ENCODE assay signal across 13 cellular contexts in the genomic region with DNA sequence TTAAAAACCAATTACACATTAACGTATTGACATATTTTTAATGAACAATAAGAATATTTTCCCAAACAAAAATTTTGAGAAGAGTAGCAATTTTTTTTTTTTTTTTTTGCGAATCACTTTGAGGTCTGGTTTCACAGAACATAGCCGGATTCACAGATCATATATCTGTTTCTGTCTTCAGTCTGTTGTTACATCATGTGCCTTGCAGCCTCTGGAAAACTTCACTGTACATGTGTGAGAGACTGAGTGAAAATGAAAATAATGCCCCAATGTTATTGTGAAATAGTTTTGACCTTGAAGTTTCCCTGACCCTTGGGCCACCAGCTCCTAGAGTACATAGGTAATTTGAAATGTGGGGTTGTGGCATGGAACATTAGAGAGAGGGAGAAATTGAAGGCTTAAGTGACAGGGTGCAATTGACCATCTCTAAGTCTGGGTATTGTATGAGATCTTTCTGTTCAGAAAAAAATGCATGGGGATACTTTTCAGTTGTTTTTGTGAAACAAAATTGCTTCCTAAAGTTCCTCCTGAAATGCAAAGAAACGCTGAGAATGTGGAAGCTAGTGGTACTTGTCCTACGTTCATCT. TPM values are rescaled to one million over a fixed set of nuclear protein-coding genes. Genes with fewer than 3 reads are reported as not detected.
DNase-seq lines count a peak whose midpoint lies in the region; ATAC-seq and TF ChIP-seq lines count a peak whose summit lies in the region.
"Had no signal": no experiment of that assay in that cellular context is flagged by ENCODE, and none has a peak within 500 bp of the region (broad histone marks: within the 10 kb centered on the region; RNA-seq: fewer than 3 reads in every experiment).

No MANE protein-coding gene starts in this region.

- no peaks in the 10 kb centered on the region for H3K27me3 ChIP-seq in muscle layer of duodenum (ENCODE audit: low read depth, low read length)
- H3K27me3 ChIP-seq: SJSA1 had no signal

- peak overlapping the region; percentile 7 for H3K27ac ChIP-seq in muscle layer of duodenum (ENCODE audit: low read length)
- H3K27ac ChIP-seq: SJSA1, skin epidermis had no signal

- no peak for TF ChIP-seq CTCF in HFFc6 (IDR thresholded peaks at IDR 0.05)
- TF ChIP-seq CTCF in GM10248 (IDR thresholded peaks at IDR 0.05; ENCODE audit: control extremely low read depth, extremely low read depth, low read depth, missing control alignments) = no peak

- H3K4me1 Mint-ChIP-seq in HFFc6 (ENCODE audit: low read depth) = peaks cover 15% of the 10 kb centered on the region

- DNase-seq in SK-N-DZ (ENCODE audit: low spot score) (peak; percentile 50), NCI-H187 treated with DMSO at 0.1 percent for 48 hours (lab: John Stamatoyannopoulos, UW) (no peak), HFFc6 (no peak), NCI-H1092 treated with DMSO at 0.1 percent for 48 hours (lab: John Stamatoyannopoulos, UW) (no peak), GM10248 (ENCODE audit: extremely low spot score) (no peak)
- DNase-seq: activated CD4-positive, alpha-beta memory T cell treated with anti-CD3 and anti-CD28 coated beads for 36 hours; foreskin fibroblast; NCI-H146 had no signal

- ATAC-seq in GM18520 (IDR thresholded peaks at IDR 0.05; ENCODE audit: unreplicated experiment) (peak; percentile 36), HG02588 (IDR thresholded peaks at IDR 0.05; ENCODE audit: unreplicated experiment) (peak; percentile 23)

- no peak overlapping the region for H3K4me3 ChIP-seq in muscle layer of duodenum (ENCODE audit: low read depth in 1 of 2, low read length in 2 of 2)
- H3K4me3 ChIP-seq: SJSA1, skin epidermis had no signal

- no peaks in the 10 kb centered on the region for H3K9me3 Mint-ChIP-seq in HFFc6
- H3K9me3 Mint-ChIP-seq: activated CD4-positive, alpha-beta memory T cell treated with anti-CD3 and anti-CD28 coated beads for 36 hours had no signal

- H3K36me3 ChIP-seq in muscle layer of duodenum (ENCODE audit: control insufficient read depth in 1 of 2, insufficient read depth in 2 of 2, low read length in 2 of 2) = no peaks in the 10 kb centered on the region
- H3K36me3 ChIP-seq: SJSA1 had no signal

- peaks cover 5 to 41% of the 10 kb centered on the region in 2 donors for H3K4me1 ChIP-seq in muscle layer of duodenum (ENCODE audit: control insufficient read depth in 1 of 2, insufficient read depth in 2 of 2, low read length in 2 of 2)
- H3K4me1 ChIP-seq: SJSA1 had no signal

- no peak overlapping the region for H3K4me3 Mint-ChIP-seq in HFFc6
- H3K4me3 Mint-ChIP-seq: activated CD4-positive, alpha-beta memory T cell treated with anti-CD3 and anti-CD28 coated beads for 36 hours had no signal

- POLR2A ChIA-PET in GM10248 (lab: Yijun Ruan, JAX) = interaction anchor here (1.0 to 1.7 kb wide), 2 partner anchors 11 to 14 kb away, joined by 5 to 14 read pairs; partner anchors contain the start of gene ITPR1

- no peaks in the 10 kb centered on the region for H3K9me3 ChIP-seq in muscle layer of duodenum (ENCODE audit: control insufficient read depth in 1 of 2, low read length in 2 of 2)
- H3K9me3 ChIP-seq: SJSA1 had no signal

- H3K27me3 Mint-ChIP-seq in HFFc6 (ENCODE audit: insufficient read depth) = peaks cover 4% of the 10 kb centered on the region
- H3K27me3 Mint-ChIP-seq: activated CD4-positive, alpha-beta memory T cell treated with anti-CD3 and anti-CD28 coated beads for 36 hours had no signal

- H3K27ac Mint-ChIP-seq in HFFc6 = no peak overlapping the region
- H3K27ac Mint-ChIP-seq: activated CD4-positive, alpha-beta memory T cell treated with anti-CD3 and anti-CD28 coated beads for 36 hours had no signal

- CTCF ChIA-PET in GM10248 (lab: Yijun Ruan, JAX) = interaction anchor here (0.7 to 2.4 kb wide), 9 partner anchors 10 to 205 kb away, joined by 3 to 8 read pairs (median 4); partner anchors contain the start of gene ITPR1

- H3K36me3 Mint-ChIP-seq in HFFc6 (ENCODE audit: low read depth) = no peaks in the 10 kb centered on the region

RNA-seq across cellular contexts. Expression of gene ITPR1, which starts 14.0 kb away (rescaled TPM):
- polyA plus RNA-seq in SK-N-DZ (2014; cell fraction: cytosol; rRNA removed) = 12.7 and 22.0 TPM in 2 replicates
- 34.3 and 39.4 TPM in 2 replicates for polyA plus RNA-seq in SK-N-DZ (2014; cell fraction: nucleus; rRNA removed)
- total RNA-seq in HFFc6 (2021; fragmentation: NEBNext Ultra II Directional; extraction: Animal tissue kit (Norgen Biotek cat#: 25700)) = 1 to 10 TPM; 4.9 to 8.3 (median 6.1) TPM

RNA-seq across cellular contexts. Expression of gene SUMF1, which starts 40.0 kb away (rescaled TPM):
- 25.8 and 27.2 TPM in 2 replicates for polyA plus RNA-seq in SK-N-DZ (2014; cell fraction: cytosol; rRNA removed)
- polyA plus RNA-seq in SK-N-DZ (2014; cell fraction: nucleus; rRNA removed) = 12.5 and 13.7 TPM in 2 replicates
- 10 to 100 TPM; 33.5 to 38.0 (median 36.0) TPM for total RNA-seq in HFFc6 (2021; fragmentation: NEBNext Ultra II Directional; extraction: Animal tissue kit (Norgen Biotek cat#: 25700))
